Comparison of ENCODE assay signal across 8 cellular contexts in genomic region chr6:33204165-33204414, GRCh38. TPM values are rescaled to one million over a fixed set of nuclear protein-coding genes. Genes with fewer than 3 reads are reported as not detected.
DNase-seq lines count a peak whose midpoint lies in the region; ATAC-seq, FAIRE-seq and TF ChIP-seq lines count a peak whose summit lies in the region.

No MANE protein-coding gene starts in this region.

- in situ Hi-C loops in HepG2 (cut with HindIII; ENCODE audit: extremely low pct_ligation_motif_present, low pct_unique_long_range_greater_than_20kb) = loop anchor here (5.0 to 10.0 kb wide), 3 partner anchors 43 to 211 kb away; partner anchors contain the start of genes CUTA, PHF1 and RGL2

- peaks cover 13% of the 10 kb centered on the region; the same call in 1 of the 2 replicates for H4K20me1 ChIP-seq in HepG2 (ENCODE audit: insufficient read depth, low read length)

- no peak for TF ChIP-seq EP300 in HepG2 (IDR thresholded peaks at IDR 0.05; ENCODE audit: low read depth in 2 of 2, low read length in 2 of 2)
- no peak for TF ChIP-seq EP300 in HepG2 (CRISPR knock-in tag; IDR thresholded peaks at IDR 0.05; ENCODE audit: borderline replicate concordance)

- no TSS peak for BruUV-seq in HepG2 (replicated peaks; lab: Mats Ljungman, UMichigan)

- H3K79me2 ChIP-seq in HepG2 (ENCODE audit: insufficient read depth, low read length) = peaks cover 47% of the 10 kb centered on the region

- peaks cover 65% of the 10 kb centered on the region for H3K4me1 Mint-ChIP-seq in activated CD4-positive, alpha-beta T cell treated with anti-CD3 and anti-CD28 coated beads, Interleukin-2, amount 10 ng/mL, durations not matched to agents 7 days and 5 days
- peaks cover 59% of the 10 kb centered on the region for H3K4me1 Mint-ChIP-seq in activated T-helper 2 cell treated with anti-CD3 and anti-CD28 coated beads, Interferon-gamma antibody, Interleukin-2, Interleukin-4, amounts not matched to agents 10 μg/mL and 5 μg/mL and 100 μg/mL, durations not matched to agents 14 hours and 24 hours and 36 hours (ENCODE audit: low read depth)
- H3K4me1 Mint-ChIP-seq in stimulated activated naive CD8-positive, alpha-beta T cell treated with anti-CD3 and anti-CD28 coated beads, Interleukin-15, amount 100 ng/mL, for 72 hours = peaks cover 80% of the 10 kb centered on the region

- POLR2A ChIA-PET in activated CD4-positive, alpha-beta T cell treated with anti-CD3 and anti-CD28 coated beads, Interleukin-2, amount 10 ng/mL, durations not matched to agents 7 days and 5 days (lab: Charles Lee) = no interaction called here
- POLR2A ChIA-PET in HepG2 (lab: Yijun Ruan, JAX) = interaction anchor here (0.6 to 2.2 kb wide), 10 partner anchors 14 to 234 kb away, joined by 3 to 16 read pairs (median 4); partner anchors contain the start of genes PFDN6, RPS18, VPS52 and WDR46

- peak overlapping the region; percentile 81 for H3K4me3 Mint-ChIP-seq in activated CD4-positive, alpha-beta T cell treated with anti-CD3 and anti-CD28 coated beads, Interleukin-2, amount 10 ng/mL, durations not matched to agents 7 days and 5 days
- peak overlapping the region; percentile 100 for H3K4me3 Mint-ChIP-seq in activated T-helper 2 cell treated with anti-CD3 and anti-CD28 coated beads, Interferon-gamma antibody, Interleukin-2, Interleukin-4, amounts not matched to agents 10 μg/mL and 5 μg/mL and 100 μg/mL, durations not matched to agents 14 hours and 24 hours and 36 hours (ENCODE audit: low read depth)
- peak overlapping the region; percentile 87 to 90 for H3K4me3 Mint-ChIP-seq in stimulated activated naive CD8-positive, alpha-beta T cell treated with anti-CD3 and anti-CD28 coated beads, Interleukin-15, amount 100 ng/mL, for 72 hours

- H3K9me3 Mint-ChIP-seq in activated CD4-positive, alpha-beta T cell treated with anti-CD3 and anti-CD28 coated beads, Interleukin-2, amount 10 ng/mL, durations not matched to agents 7 days and 5 days = no peaks in the 10 kb centered on the region
- H3K9me3 Mint-ChIP-seq in activated T-helper 2 cell treated with anti-CD3 and anti-CD28 coated beads, Interferon-gamma antibody, Interleukin-2, Interleukin-4, amounts not matched to agents 10 μg/mL and 5 μg/mL and 100 μg/mL, durations not matched to agents 14 hours and 24 hours and 36 hours = no peaks in the 10 kb centered on the region
- H3K9me3 Mint-ChIP-seq in stimulated activated naive CD8-positive, alpha-beta T cell treated with anti-CD3 and anti-CD28 coated beads, Interleukin-15, amount 100 ng/mL, for 72 hours = no peaks in the 10 kb centered on the region

- H3K27ac ChIP-seq in HepG2 (ENCODE audit: extremely low read length, insufficient read depth, low read length) = peak overlapping the region; percentile 75

- DNase-seq in activated CD4-positive, alpha-beta T cell treated with anti-CD3 and anti-CD28 coated beads, Interleukin-2, amount 10 ng/mL, durations not matched to agents 7 days and 5 days = no peak
- no peak for DNase-seq in activated CD4-positive, alpha-beta T cell treated with anti-CD3 and anti-CD28 coated beads, Interleukin-2, amount 50 U/mL, for 48 hours
- DNase-seq in activated T-helper 2 cell treated with anti-CD3 and anti-CD28 coated beads, Interferon-gamma antibody, Interleukin-2, Interleukin-4, amounts not matched to agents 10 μg/mL and 5 μg/mL and 100 μg/mL, durations not matched to agents 14 hours and 24 hours and 36 hours (ENCODE audit: low spot score) = no peak
- DNase-seq in HepG2 (ENCODE audit: low spot score) = no peak
- no peak for DNase-seq in stimulated activated naive CD8-positive, alpha-beta T cell treated with anti-CD3 and anti-CD28 coated beads, Interleukin-15, amount 100 ng/mL, for 72 hours
- DNase-seq in NCI-H1417 (lab: John Stamatoyannopoulos, UW) = no peak

- CTCF ChIA-PET in activated CD4-positive, alpha-beta T cell treated with anti-CD3 and anti-CD28 coated beads, Interleukin-2, amount 10 ng/mL, durations not matched to agents 7 days and 5 days (lab: Charles Lee) = no interaction called here
- CTCF ChIA-PET in HepG2 (lab: Yijun Ruan, JAX; ENCODE audit: low intra/inter-chr PET ratio, low total read pairs) = no interaction called here

- H3K9ac ChIP-seq in HepG2 (ENCODE audit: insufficient read depth, low read depth, low read length) = peak overlapping the region; percentile 17; the same call in 1 of the 2 replicates

- H3K4me3 ChIP-seq in HepG2 (replicated peaks in 1 of 3; ENCODE audit: insufficient read depth in 1 of 3, low read depth in 2 of 3, low read length in 3 of 3) = peak overlapping the region in 1 of 3 experiments; percentile 80; a peak in 3 of 6 replicates

- 18% methylated on average over 4 of the region's 4 CpGs for WGBS in HepG2 (ENCODE audit: low lambda C conversion rate)

- peak overlapping the region; percentile 88 for H3K27ac Mint-ChIP-seq in activated CD4-positive, alpha-beta T cell treated with anti-CD3 and anti-CD28 coated beads, Interleukin-2, amount 10 ng/mL, durations not matched to agents 7 days and 5 days
- peak overlapping the region; percentile 25 for H3K27ac Mint-ChIP-seq in activated T-helper 2 cell treated with anti-CD3 and anti-CD28 coated beads, Interferon-gamma antibody, Interleukin-2, Interleukin-4, amounts not matched to agents 10 μg/mL and 5 μg/mL and 100 μg/mL, durations not matched to agents 14 hours and 24 hours and 36 hours
- H3K27ac Mint-ChIP-seq in stimulated activated naive CD8-positive, alpha-beta T cell treated with anti-CD3 and anti-CD28 coated beads, Interleukin-15, amount 100 ng/mL, for 72 hours = peak overlapping the region; percentile 24 to 95

- no peak for FAIRE-seq in HepG2 (lab: Jason Lieb, UNC)

- H3K27me3 ChIP-seq in HepG2 (ENCODE audit: control insufficient read depth in 1 of 2, insufficient read depth in 2 of 2, low read length in 2 of 2) = peaks cover 0 to 4% of the 10 kb centered on the region in 2 experiments; a peak in 1 of 5 replicates

- no peak overlapping the region for H2AFZ ChIP-seq in HepG2 (ENCODE audit: low read length)

- peaks cover 10 to 24% of the 10 kb centered on the region in 2 experiments for H3K36me3 ChIP-seq in HepG2 (replicated peaks in 1 of 2; ENCODE audit: control insufficient read depth in 1 of 2, insufficient read depth in 2 of 2, low read length in 2 of 2)

- H3K4me2 ChIP-seq in HepG2 (ENCODE audit: low read depth, low read length) = peak overlapping the region; percentile 99

- H3K4me1 ChIP-seq in HepG2 (ENCODE audit: insufficient read depth, low read length) = peaks cover 63% of the 10 kb centered on the region

- TF ChIP-seq RAD21 in HepG2 (CRISPR knock-in tag; IDR thresholded peaks at IDR 0.05) = no peak

- intact Hi-C loops in activated T-helper 2 cell treated with anti-CD3 and anti-CD28 coated beads, Interferon-gamma antibody, Interleukin-2, Interleukin-4, amounts not matched to agents 10 μg/mL and 5 μg/mL and 100 μg/mL, durations not matched to agents 14 hours and 24 hours and 36 hours (cut with micrococcal nuclease) = loop anchor here (5.0 to 10.0 kb wide), 2 partner anchors 359 to 1012 kb away; partner anchors contain the start of genes GPSM3, PBX2 and PSMB8
- intact Hi-C loops in HepG2 (cut with micrococcal nuclease; ENCODE audit: unreplicated experiment) = no loop called here

- peaks cover 33% of the 10 kb centered on the region for H3K36me3 Mint-ChIP-seq in activated CD4-positive, alpha-beta T cell treated with anti-CD3 and anti-CD28 coated beads, Interleukin-2, amount 10 ng/mL, durations not matched to agents 7 days and 5 days (ENCODE audit: low read depth)
- peaks cover 36% of the 10 kb centered on the region for H3K36me3 Mint-ChIP-seq in activated T-helper 2 cell treated with anti-CD3 and anti-CD28 coated beads, Interferon-gamma antibody, Interleukin-2, Interleukin-4, amounts not matched to agents 10 μg/mL and 5 μg/mL and 100 μg/mL, durations not matched to agents 14 hours and 24 hours and 36 hours (ENCODE audit: low read depth)

- H3K9me3 ChIP-seq in HepG2 (ENCODE audit: low read length) = no peaks in the 10 kb centered on the region

- H3K27me3 Mint-ChIP-seq in activated CD4-positive, alpha-beta T cell treated with anti-CD3 and anti-CD28 coated beads, Interleukin-2, amount 10 ng/mL, durations not matched to agents 7 days and 5 days = no peaks in the 10 kb centered on the region
- no peaks in the 10 kb centered on the region for H3K27me3 Mint-ChIP-seq in activated T-helper 2 cell treated with anti-CD3 and anti-CD28 coated beads, Interferon-gamma antibody, Interleukin-2, Interleukin-4, amounts not matched to agents 10 μg/mL and 5 μg/mL and 100 μg/mL, durations not matched to agents 14 hours and 24 hours and 36 hours (ENCODE audit: low read depth)
- H3K27me3 Mint-ChIP-seq in stimulated activated naive CD8-positive, alpha-beta T cell treated with anti-CD3 and anti-CD28 coated beads, Interleukin-15, amount 100 ng/mL, for 72 hours = no peaks in the 10 kb centered on the region

- no peak for TF ChIP-seq POLR2A in HepG2 (IDR thresholded peaks at IDR 0.05; ENCODE audit: insufficient read depth in 1 of 2, low read depth in 2 of 2, low read length in 2 of 2)

- ATAC-seq in HepG2 = no peak
- no peak for ATAC-seq in stimulated activated naive CD8-positive, alpha-beta T cell treated with anti-CD3 and anti-CD28 coated beads, Interleukin-15, amount 100 ng/mL, for 72 hours
- no peak for ATAC-seq in GM18873 (IDR thresholded peaks at IDR 0.05; ENCODE audit: low FRiP score, unreplicated experiment)
- ATAC-seq in HG03460 (IDR thresholded peaks at IDR 0.05; ENCODE audit: unreplicated experiment) = no peak

- TF ChIP-seq CTCF in HepG2 (CRISPR knock-in tag; IDR thresholded peaks at IDR 0.05) = no peak

RNA-seq across cellular contexts. Expression of gene HSD17B8, which starts 0.4 kb away (rescaled TPM):
- 10 to 100 TPM; 11.0 to 13.6 TPM for total RNA-seq in activated CD4-positive, alpha-beta T cell treated with anti-CD3 and anti-CD28 coated beads, Interleukin-2, amount 10 ng/mL, durations not matched to agents 7 days and 5 days
- total RNA-seq in activated T-helper 2 cell treated with anti-CD3 and anti-CD28 coated beads, Interferon-gamma antibody, Interleukin-2, Interleukin-4, amounts not matched to agents 10 μg/mL and 5 μg/mL and 100 μg/mL, durations not matched to agents 14 hours and 24 hours and 36 hours = 14.7 and 18.2 TPM in 2 replicates
- 12.6 and 13.5 TPM in 2 replicates for total RNA-seq in HepG2 (2016; rRNA removed; fragmentation: Illumina TruSeq; extraction: Trizol)
- 2.7 and 4.8 TPM in 2 replicates for total RNA-seq in HepG2 (2016; cell fraction: cytosol; rRNA removed; fragmentation: Illumina TruSeq; extraction: Trizol; ENCODE audit: low read depth)
- 13.4 and 15.0 TPM in 2 replicates for total RNA-seq in HepG2 (2016; cell fraction: insoluble cytoplasmic fraction; rRNA removed; fragmentation: Illumina TruSeq; extraction: Trizol)
- 5.0 TPM in 2 replicates for total RNA-seq in HepG2 (2016; cell fraction: membrane; rRNA removed; fragmentation: Illumina TruSeq; extraction: Trizol)
- total RNA-seq in HepG2 (2016; cell fraction: nucleus; rRNA removed; fragmentation: Illumina TruSeq; extraction: Trizol) = 6.0 and 8.0 TPM in 2 replicates
- 20.1 and 21.6 TPM in 2 replicates for polyA plus RNA-seq in HepG2 (2011; rRNA removed)
- 25.2 and 35.5 TPM in 2 replicates for polyA plus RNA-seq in HepG2 (2011; cell fraction: cytosol; rRNA removed)
- polyA plus RNA-seq in HepG2 (2011; cell fraction: nucleus; rRNA removed) = 57.9 and 67.9 TPM in 2 replicates
- 10.8 and 13.9 TPM in 2 replicates for polyA plus RNA-seq in HepG2 (2012)
- polyA plus RNA-seq in HepG2 (2016; cell fraction: cytosol; fragmentation: Illumina TruSeq; extraction: Trizol; ENCODE audit: low read depth) = 3.8 and 4.0 TPM in 2 replicates
- polyA plus RNA-seq in HepG2 (2016; cell fraction: insoluble cytoplasmic fraction; fragmentation: Illumina TruSeq; extraction: Trizol; ENCODE audit: low read depth) = 14.2 and 14.6 TPM in 2 replicates
- polyA plus RNA-seq in HepG2 (2016; cell fraction: membrane; fragmentation: Illumina TruSeq; extraction: Trizol; ENCODE audit: low read depth) = 4.5 and 4.8 TPM in 2 replicates
- 12.8 and 15.0 TPM in 2 replicates for polyA plus RNA-seq in HepG2 (2016; cell fraction: nucleus; fragmentation: Illumina TruSeq; extraction: Trizol; ENCODE audit: insufficient read depth, low read depth)
- polyA minus RNA-seq in HepG2 (2011; rRNA and poly(A)+ RNA removed; ENCODE audit: low replicate concordance) = 12.8 and 27.4 TPM in 2 replicates
- polyA minus RNA-seq in HepG2 (2011; cell fraction: cytosol; rRNA and poly(A)+ RNA removed) = 4.9 and 5.1 TPM in 2 replicates
- 4.2 and 5.5 TPM in 2 replicates for polyA minus RNA-seq in HepG2 (2011; cell fraction: nucleus; rRNA and poly(A)+ RNA removed)

RNA-seq across cellular contexts. Expression of gene SLC39A7, which starts 3.4 kb away (rescaled TPM):
- total RNA-seq in activated CD4-positive, alpha-beta T cell treated with anti-CD3 and anti-CD28 coated beads, Interleukin-2, amount 10 ng/mL, durations not matched to agents 7 days and 5 days = 10 to 100 TPM; 34.8 to 48.5 TPM
- 63.8 and 69.6 TPM in 2 replicates for total RNA-seq in activated T-helper 2 cell treated with anti-CD3 and anti-CD28 coated beads, Interferon-gamma antibody, Interleukin-2, Interleukin-4, amounts not matched to agents 10 μg/mL and 5 μg/mL and 100 μg/mL, durations not matched to agents 14 hours and 24 hours and 36 hours
- total RNA-seq in HepG2 (2016; rRNA removed; fragmentation: Illumina TruSeq; extraction: Trizol) = 127 and 229 TPM in 2 replicates
- 25.4 and 28.2 TPM in 2 replicates for total RNA-seq in HepG2 (2016; cell fraction: cytosol; rRNA removed; fragmentation: Illumina TruSeq; extraction: Trizol; ENCODE audit: low read depth)
- total RNA-seq in HepG2 (2016; cell fraction: insoluble cytoplasmic fraction; rRNA removed; fragmentation: Illumina TruSeq; extraction: Trizol) = 117 and 245 TPM in 2 replicates
- total RNA-seq in HepG2 (2016; cell fraction: membrane; rRNA removed; fragmentation: Illumina TruSeq; extraction: Trizol) = 69.2 and 73.5 TPM in 2 replicates
- total RNA-seq in HepG2 (2016; cell fraction: nucleus; rRNA removed; fragmentation: Illumina TruSeq; extraction: Trizol) = 168 and 183 TPM in 2 replicates
- 142 and 181 TPM in 2 replicates for polyA plus RNA-seq in HepG2 (2011; rRNA removed)
- 156 and 173 TPM in 2 replicates for polyA plus RNA-seq in HepG2 (2011; cell fraction: cytosol; rRNA removed)
- 155 and 160 TPM in 2 replicates for polyA plus RNA-seq in HepG2 (2011; cell fraction: nucleus; rRNA removed)
- polyA plus RNA-seq in HepG2 (2012) = 179 and 194 TPM in 2 replicates
- 25.6 and 28.5 TPM in 2 replicates for polyA plus RNA-seq in HepG2 (2016; cell fraction: cytosol; fragmentation: Illumina TruSeq; extraction: Trizol; ENCODE audit: low read depth)
- 134 and 143 TPM in 2 replicates for polyA plus RNA-seq in HepG2 (2016; cell fraction: insoluble cytoplasmic fraction; fragmentation: Illumina TruSeq; extraction: Trizol; ENCODE audit: low read depth)
- polyA plus RNA-seq in HepG2 (2016; cell fraction: membrane; fragmentation: Illumina TruSeq; extraction: Trizol; ENCODE audit: low read depth) = 52.6 and 58.2 TPM in 2 replicates
- polyA plus RNA-seq in HepG2 (2016; cell fraction: nucleus; fragmentation: Illumina TruSeq; extraction: Trizol; ENCODE audit: insufficient read depth, low read depth) = 338 and 345 TPM in 2 replicates
- polyA minus RNA-seq in HepG2 (2011; rRNA and poly(A)+ RNA removed; ENCODE audit: low replicate concordance) = 85.7 and 161 TPM in 2 replicates
- 54.5 and 56.6 TPM in 2 replicates for polyA minus RNA-seq in HepG2 (2011; cell fraction: cytosol; rRNA and poly(A)+ RNA removed)
- polyA minus RNA-seq in HepG2 (2011; cell fraction: nucleus; rRNA and poly(A)+ RNA removed) = 68.1 and 69.5 TPM in 2 replicates

RNA-seq across cellular contexts. Expression of gene RXRB, which starts 3.6 kb away (rescaled TPM):
- total RNA-seq in activated CD4-positive, alpha-beta T cell treated with anti-CD3 and anti-CD28 coated beads, Interleukin-2, amount 10 ng/mL, durations not matched to agents 7 days and 5 days = 10 to 100 TPM; 45.0 to 46.2 TPM
- total RNA-seq in activated T-helper 2 cell treated with anti-CD3 and anti-CD28 coated beads, Interferon-gamma antibody, Interleukin-2, Interleukin-4, amounts not matched to agents 10 μg/mL and 5 μg/mL and 100 μg/mL, durations not matched to agents 14 hours and 24 hours and 36 hours = 47.8 and 50.0 TPM in 2 replicates
- 21.2 and 26.7 TPM in 2 replicates for total RNA-seq in HepG2 (2016; rRNA removed; fragmentation: Illumina TruSeq; extraction: Trizol)
- 7.7 and 9.8 TPM in 2 replicates for total RNA-seq in HepG2 (2016; cell fraction: cytosol; rRNA removed; fragmentation: Illumina TruSeq; extraction: Trizol; ENCODE audit: low read depth)
- 20.4 and 25.8 TPM in 2 replicates for total RNA-seq in HepG2 (2016; cell fraction: insoluble cytoplasmic fraction; rRNA removed; fragmentation: Illumina TruSeq; extraction: Trizol)
- 11.0 and 11.2 TPM in 2 replicates for total RNA-seq in HepG2 (2016; cell fraction: membrane; rRNA removed; fragmentation: Illumina TruSeq; extraction: Trizol)
- 24.9 and 30.1 TPM in 2 replicates for total RNA-seq in HepG2 (2016; cell fraction: nucleus; rRNA removed; fragmentation: Illumina TruSeq; extraction: Trizol)
- polyA plus RNA-seq in HepG2 (2011; rRNA removed) = 55.7 and 62.8 TPM in 2 replicates
- polyA plus RNA-seq in HepG2 (2011; cell fraction: cytosol; rRNA removed) = 21.7 and 25.1 TPM in 2 replicates
- 251 and 306 TPM in 2 replicates for polyA plus RNA-seq in HepG2 (2011; cell fraction: nucleus; rRNA removed)
- 33.2 and 34.8 TPM in 2 replicates for polyA plus RNA-seq in HepG2 (2012)
- polyA plus RNA-seq in HepG2 (2016; cell fraction: cytosol; fragmentation: Illumina TruSeq; extraction: Trizol; ENCODE audit: low read depth) = 3.4 and 3.5 TPM in 2 replicates
- polyA plus RNA-seq in HepG2 (2016; cell fraction: insoluble cytoplasmic fraction; fragmentation: Illumina TruSeq; extraction: Trizol; ENCODE audit: low read depth) = 18.6 and 21.0 TPM in 2 replicates
- polyA plus RNA-seq in HepG2 (2016; cell fraction: membrane; fragmentation: Illumina TruSeq; extraction: Trizol; ENCODE audit: low read depth) = 8.2 and 8.4 TPM in 2 replicates
- 78.6 and 88.5 TPM in 2 replicates for polyA plus RNA-seq in HepG2 (2016; cell fraction: nucleus; fragmentation: Illumina TruSeq; extraction: Trizol; ENCODE audit: insufficient read depth, low read depth)
- polyA minus RNA-seq in HepG2 (2011; rRNA and poly(A)+ RNA removed; ENCODE audit: low replicate concordance) = 62.6 and 66.8 TPM in 2 replicates
- polyA minus RNA-seq in HepG2 (2011; cell fraction: cytosol; rRNA and poly(A)+ RNA removed) = 16.9 and 17.9 TPM in 2 replicates
- 41.4 and 51.2 TPM in 2 replicates for polyA minus RNA-seq in HepG2 (2011; cell fraction: nucleus; rRNA and poly(A)+ RNA removed)

RNA-seq across cellular contexts. Expression of gene RING1, which starts 4.2 kb away (rescaled TPM):
- 10 to 100 TPM; 38.1 to 44.0 TPM for total RNA-seq in activated CD4-positive, alpha-beta T cell treated with anti-CD3 and anti-CD28 coated beads, Interleukin-2, amount 10 ng/mL, durations not matched to agents 7 days and 5 days
- 46.0 and 46.1 TPM in 2 replicates for total RNA-seq in activated T-helper 2 cell treated with anti-CD3 and anti-CD28 coated beads, Interferon-gamma antibody, Interleukin-2, Interleukin-4, amounts not matched to agents 10 μg/mL and 5 μg/mL and 100 μg/mL, durations not matched to agents 14 hours and 24 hours and 36 hours
- total RNA-seq in HepG2 (2016; rRNA removed; fragmentation: Illumina TruSeq; extraction: Trizol) = 19.8 and 23.9 TPM in 2 replicates
- 10.0 and 10.7 TPM in 2 replicates for total RNA-seq in HepG2 (2016; cell fraction: cytosol; rRNA removed; fragmentation: Illumina TruSeq; extraction: Trizol; ENCODE audit: low read depth)
- total RNA-seq in HepG2 (2016; cell fraction: insoluble cytoplasmic fraction; rRNA removed; fragmentation: Illumina TruSeq; extraction: Trizol) = 18.4 and 25.4 TPM in 2 replicates
- total RNA-seq in HepG2 (2016; cell fraction: membrane; rRNA removed; fragmentation: Illumina TruSeq; extraction: Trizol) = 17.3 and 21.2 TPM in 2 replicates
- 12.2 and 16.1 TPM in 2 replicates for total RNA-seq in HepG2 (2016; cell fraction: nucleus; rRNA removed; fragmentation: Illumina TruSeq; extraction: Trizol)
- 33.6 and 42.9 TPM in 2 replicates for polyA plus RNA-seq in HepG2 (2011; rRNA removed)
- 23.2 and 29.0 TPM in 2 replicates for polyA plus RNA-seq in HepG2 (2011; cell fraction: cytosol; rRNA removed)
- 93.0 and 104 TPM in 2 replicates for polyA plus RNA-seq in HepG2 (2011; cell fraction: nucleus; rRNA removed)
- polyA plus RNA-seq in HepG2 (2012) = 32.2 and 34.6 TPM in 2 replicates
- polyA plus RNA-seq in HepG2 (2016; cell fraction: cytosol; fragmentation: Illumina TruSeq; extraction: Trizol; ENCODE audit: low read depth) = 14.4 and 19.7 TPM in 2 replicates
- 31.5 and 40.1 TPM in 2 replicates for polyA plus RNA-seq in HepG2 (2016; cell fraction: insoluble cytoplasmic fraction; fragmentation: Illumina TruSeq; extraction: Trizol; ENCODE audit: low read depth)
- 23.8 and 28.0 TPM in 2 replicates for polyA plus RNA-seq in HepG2 (2016; cell fraction: membrane; fragmentation: Illumina TruSeq; extraction: Trizol; ENCODE audit: low read depth)
- 56.0 and 58.2 TPM in 2 replicates for polyA plus RNA-seq in HepG2 (2016; cell fraction: nucleus; fragmentation: Illumina TruSeq; extraction: Trizol; ENCODE audit: insufficient read depth, low read depth)
- polyA minus RNA-seq in HepG2 (2011; rRNA and poly(A)+ RNA removed; ENCODE audit: low replicate concordance) = 22.4 and 30.2 TPM in 2 replicates
- polyA minus RNA-seq in HepG2 (2011; cell fraction: cytosol; rRNA and poly(A)+ RNA removed) = 10.9 and 13.5 TPM in 2 replicates
- 8.4 and 9.9 TPM in 2 replicates for polyA minus RNA-seq in HepG2 (2011; cell fraction: nucleus; rRNA and poly(A)+ RNA removed)

RNA-seq across cellular contexts. Expression of gene COL11A2, which starts 11.8 kb away (rescaled TPM):
- 1 to 10 TPM; 1.3 to 1.4 TPM for total RNA-seq in activated CD4-positive, alpha-beta T cell treated with anti-CD3 and anti-CD28 coated beads, Interleukin-2, amount 10 ng/mL, durations not matched to agents 7 days and 5 days
- total RNA-seq in activated T-helper 2 cell treated with anti-CD3 and anti-CD28 coated beads, Interferon-gamma antibody, Interleukin-2, Interleukin-4, amounts not matched to agents 10 μg/mL and 5 μg/mL and 100 μg/mL, durations not matched to agents 14 hours and 24 hours and 36 hours = 0.34 and 0.37 TPM in 2 replicates
- 0.29 and 0.55 TPM in 2 replicates for total RNA-seq in HepG2 (2016; rRNA removed; fragmentation: Illumina TruSeq; extraction: Trizol)
- 0.10 TPM in 1 of 2 replicates, not detected in the other for total RNA-seq in HepG2 (2016; cell fraction: cytosol; rRNA removed; fragmentation: Illumina TruSeq; extraction: Trizol; ENCODE audit: low read depth)
- total RNA-seq in HepG2 (2016; cell fraction: insoluble cytoplasmic fraction; rRNA removed; fragmentation: Illumina TruSeq; extraction: Trizol) = 0.12 and 0.67 TPM in 2 replicates
- 0.45 TPM in 1 of 2 replicates, not detected in the other for total RNA-seq in HepG2 (2016; cell fraction: membrane; rRNA removed; fragmentation: Illumina TruSeq; extraction: Trizol)
- 1.0 and 1.1 TPM in 2 replicates for total RNA-seq in HepG2 (2016; cell fraction: nucleus; rRNA removed; fragmentation: Illumina TruSeq; extraction: Trizol)
- 0.55 and 0.73 TPM in 2 replicates for polyA plus RNA-seq in HepG2 (2011; rRNA removed)
- polyA plus RNA-seq in HepG2 (2011; cell fraction: cytosol; rRNA removed) = 0.13 and 0.18 TPM in 2 replicates
- 5.9 and 6.2 TPM in 2 replicates for polyA plus RNA-seq in HepG2 (2011; cell fraction: nucleus; rRNA removed)
- polyA plus RNA-seq in HepG2 (2012) = 0.97 and 1.9 TPM in 2 replicates
- 0.21 and 0.24 TPM in 2 replicates for polyA plus RNA-seq in HepG2 (2016; cell fraction: cytosol; fragmentation: Illumina TruSeq; extraction: Trizol; ENCODE audit: low read depth)
- polyA plus RNA-seq in HepG2 (2016; cell fraction: insoluble cytoplasmic fraction; fragmentation: Illumina TruSeq; extraction: Trizol; ENCODE audit: low read depth) = 0.15 and 0.42 TPM in 2 replicates
- 0.21 TPM in 2 replicates for polyA plus RNA-seq in HepG2 (2016; cell fraction: membrane; fragmentation: Illumina TruSeq; extraction: Trizol; ENCODE audit: low read depth)
- polyA plus RNA-seq in HepG2 (2016; cell fraction: nucleus; fragmentation: Illumina TruSeq; extraction: Trizol; ENCODE audit: insufficient read depth, low read depth) = 3.7 and 4.5 TPM in 2 replicates
- polyA minus RNA-seq in HepG2 (2011; rRNA and poly(A)+ RNA removed; ENCODE audit: low replicate concordance) = 0.20 and 1.1 TPM in 2 replicates
- 0.44 TPM in 1 of 2 replicates, not detected in the other for polyA minus RNA-seq in HepG2 (2011; cell fraction: cytosol; rRNA and poly(A)+ RNA removed)
- polyA minus RNA-seq in HepG2 (2011; cell fraction: nucleus; rRNA and poly(A)+ RNA removed) = 0.52 and 0.75 TPM in 2 replicates

Comparison
In these comparisons a context has a peak if more than half of its experiments do, and no peak if none do; other contexts are left out.
1. H3K27ac Mint-ChIP-seq: peak in every context shown above with its lines; median percentile 88 in activated CD4-positive, alpha-beta T cell treated with anti-CD3 and anti-CD28 coated beads, Interleukin-2, amount 10 ng/mL, durations not matched to agents 7 days and 5 days; 60 in stimulated activated naive CD8-positive, alpha-beta T cell treated with anti-CD3 and anti-CD28 coated beads, Interleukin-15, amount 100 ng/mL, for 72 hours; 25 in activated T-helper 2 cell treated with anti-CD3 and anti-CD28 coated beads, Interferon-gamma antibody, Interleukin-2, Interleukin-4, amounts not matched to agents 10 μg/mL and 5 μg/mL and 100 μg/mL, durations not matched to agents 14 hours and 24 hours and 36 hours.